Comparison of ENCODE assay signal across 33 cellular contexts in the genomic region with DNA sequence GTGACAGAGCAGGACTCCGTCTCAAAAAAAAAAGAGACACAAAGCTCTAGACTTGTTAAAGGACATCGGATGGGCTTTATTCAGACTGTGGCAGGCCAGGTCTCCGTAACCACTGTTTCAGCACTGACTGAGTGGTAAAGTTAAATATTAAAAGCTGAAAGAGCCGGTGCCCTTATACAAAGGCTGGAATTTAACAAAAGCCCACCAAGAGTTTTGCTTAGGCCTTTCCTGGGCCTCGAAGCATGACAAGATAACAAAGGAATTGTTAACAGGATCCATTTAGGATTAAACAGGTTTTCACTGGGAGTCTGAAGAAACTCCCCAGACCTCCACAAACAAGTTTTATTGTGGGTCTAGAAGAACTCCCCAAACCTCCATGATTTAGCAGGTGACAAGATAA.
"Had no signal": no experiment of that assay in that cellular context is flagged by ENCODE, and none has a peak within 500 bp of the region (broad histone marks: within the 10 kb centered on the region; RNA-seq: fewer than 3 reads in every experiment).

No MANE protein-coding gene starts in this region.

- H3K9me3 Mint-ChIP-seq: activated naive CD4-positive, alpha-beta T cell treated with anti-CD3 and anti-CD28 coated beads for 36 hours had no signal

- H3K36me3 ChIP-seq: adrenal gland, breast epithelium had no signal

- H3K27me3 ChIP-seq: adrenal gland, body of pancreas, breast epithelium had no signal

- FAIRE-seq: astrocyte, TTC549 had no signal

- H3K4me1 Mint-ChIP-seq: activated CD4-positive, alpha-beta T cell treated with anti-CD3 and anti-CD28 coated beads for 36 hours; activated CD4-positive, alpha-beta T cell treated with anti-CD3 and anti-CD28 coated beads, Interleukin-2, amount 10 ng/mL, durations not matched to agents 7 days and 5 days had no signal

- H3K4me3 ChIP-seq: adrenal gland, body of pancreas, breast epithelium had no signal

- H3K27ac ChIP-seq: adrenal gland, body of pancreas had no signal

- H3K4me3 Mint-ChIP-seq: activated CD4-positive, alpha-beta T cell treated with anti-CD3 and anti-CD28 coated beads for 36 hours; activated CD4-positive, alpha-beta T cell treated with anti-CD3 and anti-CD28 coated beads, Interleukin-2, amount 10 ng/mL, durations not matched to agents 7 days and 5 days; activated CD8-positive, alpha-beta T cell treated with anti-CD3 and anti-CD28 coated beads, Interleukin-2, amount 10 ng/mL, durations not matched to agents 7 days and 5 days; activated naive CD4-positive, alpha-beta T cell treated with anti-CD3 and anti-CD28 coated beads for 36 hours; activated T-cell treated with anti-CD3 and anti-CD28 coated beads, Interleukin-2, amount 50 U/mL, for 24 hours; T-helper 2 cell treated with Interferon-gamma antibody and Interleukin-4, amounts not matched to agents 5 μg/mL and 100 μg/mL, for 36 hours; WTC11 had no signal

- H3K27me3 Mint-ChIP-seq: activated CD4-positive, alpha-beta T cell treated with anti-CD3 and anti-CD28 coated beads for 36 hours; activated CD4-positive, alpha-beta T cell treated with anti-CD3 and anti-CD28 coated beads, Interleukin-2, amount 10 ng/mL, durations not matched to agents 7 days and 5 days; activated T-cell treated with anti-CD3 and anti-CD28 coated beads, Interleukin-2, amount 50 U/mL, for 24 hours had no signal

- DNase-seq: activated CD4-positive, alpha-beta T cell treated with anti-CD3 and anti-CD28 coated beads for 36 hours; activated CD4-positive, alpha-beta T cell treated with anti-CD3 and anti-CD28 coated beads, Interleukin-2, amount 10 ng/mL, durations not matched to agents 7 days and 5 days; activated CD4-positive, alpha-beta T cell treated with anti-CD3 and anti-CD28 coated beads, Interleukin-2, amount 50 U/mL, for 48 hours; activated CD8-positive, alpha-beta T cell treated with anti-CD3 and anti-CD28 coated beads, Interleukin-2, amount 10 ng/mL, durations not matched to agents 7 days and 5 days; activated gamma-delta T cell; activated naive CD4-positive, alpha-beta T cell treated with anti-CD3 and anti-CD28 coated beads for 36 hours; activated T-cell treated with anti-CD3 and anti-CD28 coated beads, Interleukin-2, amount 50 U/mL, for 24 hours; adrenal gland; body of pancreas; Karpas-422; KBM-7; NCI-H1048; NCI-H1105 treated with DMSO at 0.1 percent for 48 hours; NCI-H1436; NCI-H1694; NCI-H1930; NCI-H2081 treated with DMSO at 0.1 percent for 48 hours; NCI-H226; NCI-H446 treated with DMSO at 0.1 percent for 48 hours; NCI-H524; NCI-H69; NK-92 treated with Interleukin-12 subunit alpha and Interleukin-12 subunit beta, amount 100 ng/mL, for 24 hours; OCI-M1; Right ventricle myocardium superior; SW 1271 had no signal

- H3K4me1 ChIP-seq: adrenal gland, body of pancreas, breast epithelium had no signal

- ATAC-seq: activated CD4-positive, alpha-beta T cell treated with anti-CD3 and anti-CD28 coated beads for 36 hours; activated CD4-positive, CD25-positive, alpha-beta regulatory T cell treated with anti-CD3 and anti-CD28 coated beads, Interleukin-2, amount 50 U/mL, for 24 hours; activated CD8-positive, alpha-beta T cell treated with anti-CD3 and anti-CD28 coated beads, Interleukin-2, amount 10 ng/mL, durations not matched to agents 7 days and 5 days; activated naive CD4-positive, alpha-beta T cell treated with anti-CD3 and anti-CD28 coated beads, Interleukin-2, amount 50 U/mL, for 72 hours; body of pancreas had no signal

- H3K36me3 Mint-ChIP-seq: WTC11 had no signal

- H3K27ac Mint-ChIP-seq: activated CD4-positive, alpha-beta T cell treated with anti-CD3 and anti-CD28 coated beads for 36 hours; activated CD4-positive, alpha-beta T cell treated with anti-CD3 and anti-CD28 coated beads, Interleukin-2, amount 10 ng/mL, durations not matched to agents 7 days and 5 days; activated CD8-positive, alpha-beta T cell treated with anti-CD3 and anti-CD28 coated beads, Interleukin-2, amount 10 ng/mL, durations not matched to agents 7 days and 5 days; activated naive CD4-positive, alpha-beta T cell treated with anti-CD3 and anti-CD28 coated beads for 36 hours; activated naive CD4-positive, alpha-beta T cell treated with anti-CD3 and anti-CD28 coated beads, Interleukin-2, amount 50 U/mL, for 72 hours; activated T-cell treated with anti-CD3 and anti-CD28 coated beads, Interleukin-2, amount 50 U/mL, for 24 hours; activated T-helper 2 cell treated with anti-CD3 and anti-CD28 coated beads, Interferon-gamma antibody, Interleukin-2, Interleukin-4, amounts not matched to agents 10 μg/mL and 5 μg/mL and 100 μg/mL, durations not matched to agents 14 hours and 24 hours and 36 hours; T-helper 2 cell treated with Interferon-gamma antibody and Interleukin-4, amounts not matched to agents 5 μg/mL and 100 μg/mL, for 36 hours; WTC11 had no signal

- H3K9me3 ChIP-seq: adrenal gland, body of pancreas, breast epithelium had no signal
